Comparison of ENCODE assay signal across 8 cellular contexts in genomic region chr5:110086658-110087388, GRCh38.
A peak's percentile ranks its signal among the peaks of the same experiment; 100 is the strongest.
DNase-seq lines count a peak whose midpoint lies in the region; ATAC-seq and TF ChIP-seq lines count a peak whose summit lies in the region.

No MANE protein-coding gene starts in this region.

- in situ Hi-C loops in GM13977 (cut with MboI; ENCODE audit: low pct_unique_long_range_greater_than_20kb, low sequenced_read_pairs, unreplicated experiment), result no loop called here

- POLR2A ChIA-PET in T-cell (lab: Charles Lee), result no interaction called here

- no peaks in the 10 kb centered on the region for H3K9me3 Mint-ChIP-seq in T-cell

- H3K27ac Mint-ChIP-seq in T-cell, result no peak overlapping the region

- H3K36me3 ChIP-seq in esophagus muscularis mucosa, result no peaks in the 10 kb centered on the region

- no peaks in the 10 kb centered on the region for H3K27me3 ChIP-seq in esophagus muscularis mucosa

- DNase-seq in EH (ENCODE audit: low read depth) (peak; percentile 24), T-cell (peak in 17 of 34 experiments; percentile 0 to 14 (median 6)), esophagus muscularis mucosa (ENCODE audit: extremely low spot score) (no peak), DMS 273 treated with DMSO at 0.1 percent for 48 hours (lab: John Stamatoyannopoulos, UW) (no peak), NCI-H510A (lab: John Stamatoyannopoulos, UW) (no peak), GM13977 (ENCODE audit: low spot score) (no peak)
- peak; percentile 22 to 41 for DNase-seq in stimulated activated CD4-positive, alpha-beta T cell treated with anti-CD3 and anti-CD28 coated beads, Interleukin-12 subunit alpha, Interleukin-12 subunit beta, amount 100 ng/mL, for 24 hours (ENCODE audit: low read depth in 2 of 2)

- no peak for TF ChIP-seq CTCF in esophagus muscularis mucosa (IDR thresholded peaks at IDR 0.05)
- no peak for TF ChIP-seq CTCF in GM13977 (IDR thresholded peaks at IDR 0.05; ENCODE audit: extremely low read depth, insufficient read depth, missing control alignments)

- H3K36me3 Mint-ChIP-seq in T-cell, result no peaks in the 10 kb centered on the region

- no peak overlapping the region for H3K4me3 ChIP-seq in esophagus muscularis mucosa

- no peaks in the 10 kb centered on the region for H3K27me3 Mint-ChIP-seq in T-cell

- H3K4me1 ChIP-seq in esophagus muscularis mucosa, result peaks cover 0 to 7% (median 0%) of the 10 kb centered on the region in 4 donors

- intact Hi-C loops in esophagus muscularis mucosa (cut with DNase I), result no loop called here

- no peak overlapping the region for H3K4me3 Mint-ChIP-seq in T-cell

- peak; percentile 23 for TF ChIP-seq EP300 in esophagus muscularis mucosa (IDR thresholded peaks at IDR 0.05)

- ATAC-seq in T-cell (replicated peaks in 1 of 4) (peak in 3 of 4 experiments; percentile 15 to 77 (median 55)), GM18870 (IDR thresholded peaks at IDR 0.05; ENCODE audit: unreplicated experiment) (no peak)

- H3K4me1 Mint-ChIP-seq in T-cell, result peaks cover 5 to 13% (median 9%) of the 10 kb centered on the region in 3 donors

- no peak for TF ChIP-seq POLR2A in esophagus muscularis mucosa (IDR thresholded peaks at IDR 0.05; ENCODE audit: low read depth)

- CTCF ChIA-PET in T-cell (lab: Charles Lee), result no interaction called here

- no peak overlapping the region for H3K27ac ChIP-seq in esophagus muscularis mucosa (replicated peaks in 1 of 4)

- H3K9me3 ChIP-seq in esophagus muscularis mucosa, result no peaks in the 10 kb centered on the region

- WGBS in esophagus muscularis mucosa, result 74% methylated on average over 6 of the region's 6 CpGs

Comparison
In these comparisons a context has a peak if more than half of its experiments do, and no peak if none do; other contexts are left out.
1. DNase-seq: peak in EH (single experiment) and stimulated activated CD4-positive, alpha-beta T cell treated with anti-CD3 and anti-CD28 coated beads, Interleukin-12 subunit alpha, Interleukin-12 subunit beta, amount 100 ng/mL, for 24 hours (2 of 2); none in esophagus muscularis mucosa (single experiment), DMS 273 treated with DMSO at 0.1 percent for 48 hours (single experiment), NCI-H510A (single experiment) and GM13977 (single experiment).